ENCODE assay signal across 20 cellular contexts in the genomic region with DNA sequence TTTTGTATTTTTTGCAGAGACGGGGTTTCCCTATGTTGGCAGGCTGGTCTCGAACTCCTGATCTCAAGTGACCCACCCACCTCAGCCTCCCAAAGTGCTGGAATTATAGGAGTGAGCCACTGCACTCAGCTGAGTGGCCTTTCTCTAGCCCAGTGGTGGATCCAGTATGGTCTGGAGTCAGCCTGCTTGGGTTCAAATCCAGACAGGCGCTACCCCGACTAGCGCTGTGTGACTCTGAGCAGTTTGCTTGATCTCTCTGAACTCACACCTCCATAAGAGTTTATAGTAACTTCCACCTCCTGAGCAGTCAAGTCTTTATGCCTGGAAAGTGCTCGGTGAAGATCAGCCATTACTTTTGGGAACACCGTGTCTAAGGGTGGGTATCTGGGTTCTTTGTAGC.
"Had no signal": no experiment of that assay in that cellular context is flagged by ENCODE, and none has a peak within 500 bp of the region (broad histone marks: within the 10 kb centered on the region; RNA-seq: fewer than 3 reads in every experiment).

No MANE protein-coding gene starts in this region.

- H3K9me3 Mint-ChIP-seq: activated T-cell treated with anti-CD3 and anti-CD28 coated beads, Interleukin-2, amount 50 U/mL, for 72 hours; central memory CD8-positive, alpha-beta T cell; naive B cell; stimulated activated naive B cell treated with anti-CD40 and anti-IgM and Interleukin-4, amounts not matched to agents 10 μg/mL and 1 μg/mL and 100 μg/mL, for 72 hours had no signal

- H3K36me3 Mint-ChIP-seq: naive B cell had no signal

- H3K4me3 Mint-ChIP-seq: activated T-cell treated with anti-CD3 and anti-CD28 coated beads, Interleukin-2, amount 50 U/mL, for 72 hours; central memory CD8-positive, alpha-beta T cell; stimulated activated naive B cell treated with anti-CD40 and anti-IgM and Interleukin-4, amounts not matched to agents 10 μg/mL and 1 μg/mL and 100 μg/mL, for 72 hours had no signal

- ATAC-seq: foreskin keratinocyte, mucosa of descending colon, pancreas had no signal

- H2AFZ ChIP-seq: hepatocyte had no signal

- H3K4me2 ChIP-seq: hepatocyte had no signal

- H3K9me3 ChIP-seq: colonic mucosa, mucosa of descending colon, pancreas, sigmoid colon, thyroid gland had no signal

- H3K4me1 ChIP-seq: colonic mucosa, foreskin keratinocyte, pancreas, thyroid gland had no signal

- FAIRE-seq: pancreas had no signal

- DNase-seq: activated CD4-positive, alpha-beta T cell treated with anti-CD3 and anti-CD28 coated beads for 1 hour; activated CD4-positive, alpha-beta T cell treated with anti-CD3 and anti-CD28 coated beads, Interleukin-2, amount 50 U/mL, for 4 hours; activated effector memory CD4-positive, alpha-beta T cell treated with anti-CD3 and anti-CD28 coated beads, Interleukin-2, amount 50 U/mL, for 16 hours; activated naive CD4-positive, alpha-beta T cell treated with anti-CD3 and anti-CD28 coated beads, Interleukin-2, amount 50 U/mL, for 16 hours; activated T-cell treated with anti-CD3 and anti-CD28 coated beads, Interleukin-2, amount 50 U/mL, for 72 hours; aorta; brain microvascular endothelial cell; colonic mucosa; foreskin keratinocyte; mesenchymal stem cell; mucosa of descending colon; naive B cell; pancreas; sigmoid colon; stimulated activated CD4-positive, alpha-beta T cell treated with anti-CD3 and anti-CD28 coated beads, Interleukin-4, amount 100 ng/mL, for 4 hours; stimulated activated naive B cell treated with anti-CD40 and anti-IgM and Interleukin-4, amounts not matched to agents 10 μg/mL and 1 μg/mL and 100 μg/mL, for 72 hours; thyroid gland; WERI-Rb-1 had no signal

- H3K27ac Mint-ChIP-seq: activated T-cell treated with anti-CD3 and anti-CD28 coated beads, Interleukin-2, amount 50 U/mL, for 72 hours; stimulated activated naive B cell treated with anti-CD40 and anti-IgM and Interleukin-4, amounts not matched to agents 10 μg/mL and 1 μg/mL and 100 μg/mL, for 72 hours had no signal

- H3K27me3 Mint-ChIP-seq: central memory CD8-positive, alpha-beta T cell; naive B cell; stimulated activated naive B cell treated with anti-CD40 and anti-IgM and Interleukin-4, amounts not matched to agents 10 μg/mL and 1 μg/mL and 100 μg/mL, for 72 hours had no signal

- H3K4me1 Mint-ChIP-seq: central memory CD8-positive, alpha-beta T cell had no signal

- H3K27me3 ChIP-seq: brain microvascular endothelial cell, colonic mucosa, foreskin keratinocyte, hepatocyte, pancreas, sigmoid colon, thyroid gland had no signal

- H3K36me3 ChIP-seq: colonic mucosa, pancreas, thyroid gland, WERI-Rb-1 had no signal

- H3K4me3 ChIP-seq: colonic mucosa, hepatocyte, mucosa of descending colon, pancreas, sigmoid colon, thyroid gland had no signal

- H3K27ac ChIP-seq: brain microvascular endothelial cell, colonic mucosa, foreskin keratinocyte, hepatocyte, pancreas, sigmoid colon, thyroid gland, WERI-Rb-1 had no signal
